1 cellular context compared by ENCODE assay signal in the genomic region with DNA sequence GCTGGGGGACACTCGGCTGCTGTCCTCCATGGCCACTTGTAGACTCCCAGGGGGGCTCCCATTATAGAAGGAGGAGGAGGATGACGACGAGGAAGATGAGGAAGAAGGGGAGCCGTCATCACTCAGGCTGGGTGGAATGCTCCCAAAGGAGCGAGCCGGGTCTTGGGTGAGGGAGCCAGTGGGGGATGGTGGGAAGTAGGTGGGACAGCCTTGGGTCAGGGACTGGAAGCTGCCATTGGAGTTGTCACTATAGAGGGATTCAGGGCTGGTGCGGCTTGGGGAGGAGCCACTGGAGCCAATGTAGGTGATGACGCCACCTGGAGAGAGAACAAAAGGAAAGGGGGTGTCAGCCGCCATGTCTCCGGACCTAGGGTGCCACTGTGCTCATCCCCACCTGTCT.
A peak's percentile ranks its signal among the peaks of the same experiment; 100 is the strongest.
TF ChIP-seq lines count a peak whose summit lies in the region.

No MANE protein-coding gene starts in this region.

TF ChIP-seq in HepG2, 621 proteins besides CTCF, POLR2A, EP300 and RAD21:
- TF ChIP-seq, protein P1, sequence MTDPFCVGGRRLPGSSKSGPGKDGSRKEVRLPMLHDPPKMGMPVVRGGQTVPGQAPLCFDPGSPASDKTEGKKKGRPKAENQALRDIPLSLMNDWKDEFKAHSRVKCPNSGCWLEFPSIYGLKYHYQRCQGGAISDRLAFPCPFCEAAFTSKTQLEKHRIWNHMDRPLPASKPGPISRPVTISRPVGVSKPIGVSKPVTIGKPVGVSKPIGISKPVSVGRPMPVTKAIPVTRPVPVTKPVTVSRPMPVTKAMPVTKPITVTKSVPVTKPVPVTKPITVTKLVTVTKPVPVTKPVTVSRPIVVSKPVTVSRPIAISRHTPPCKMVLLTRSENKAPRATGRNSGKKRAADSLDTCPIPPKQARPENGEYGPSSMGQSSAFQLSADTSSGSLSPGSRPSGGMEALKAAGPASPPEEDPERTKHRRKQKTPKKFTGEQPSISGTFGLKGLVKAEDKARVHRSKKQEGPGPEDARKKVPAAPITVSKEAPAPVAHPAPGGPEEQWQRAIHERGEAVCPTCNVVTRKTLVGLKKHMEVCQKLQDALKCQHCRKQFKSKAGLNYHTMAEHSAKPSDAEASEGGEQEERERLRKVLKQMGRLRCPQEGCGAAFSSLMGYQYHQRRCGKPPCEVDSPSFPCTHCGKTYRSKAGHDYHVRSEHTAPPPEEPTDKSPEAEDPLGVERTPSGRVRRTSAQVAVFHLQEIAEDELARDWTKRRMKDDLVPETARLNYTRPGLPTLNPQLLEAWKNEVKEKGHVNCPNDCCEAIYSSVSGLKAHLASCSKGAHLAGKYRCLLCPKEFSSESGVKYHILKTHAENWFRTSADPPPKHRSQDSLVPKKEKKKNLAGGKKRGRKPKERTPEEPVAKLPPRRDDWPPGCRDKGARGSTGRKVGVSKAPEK (CRISPR knock-in tag; IDR thresholded peaks at IDR 0.05; ENCODE audit: borderline replicate concordance), result no peak
- TF ChIP-seq ZNF225 (CRISPR knock-in tag; IDR thresholded peaks at IDR 0.05) (peak; percentile 57; the same call in 1 of the 2 replicates), ZNF367 (CRISPR knock-in tag; IDR thresholded peaks at IDR 0.05; ENCODE audit: borderline replicate concordance) (no peak), ZNF670 (CRISPR knock-in tag; IDR thresholded peaks at IDR 0.05; ENCODE audit: borderline replicate concordance) (no peak), HHEX (CRISPR knock-in tag; IDR thresholded peaks at IDR 0.05) (no peak), SPEN (CRISPR knock-in tag; IDR thresholded peaks at IDR 0.05; ENCODE audit: low read depth) (no peak)
